In the genomic region with DNA sequence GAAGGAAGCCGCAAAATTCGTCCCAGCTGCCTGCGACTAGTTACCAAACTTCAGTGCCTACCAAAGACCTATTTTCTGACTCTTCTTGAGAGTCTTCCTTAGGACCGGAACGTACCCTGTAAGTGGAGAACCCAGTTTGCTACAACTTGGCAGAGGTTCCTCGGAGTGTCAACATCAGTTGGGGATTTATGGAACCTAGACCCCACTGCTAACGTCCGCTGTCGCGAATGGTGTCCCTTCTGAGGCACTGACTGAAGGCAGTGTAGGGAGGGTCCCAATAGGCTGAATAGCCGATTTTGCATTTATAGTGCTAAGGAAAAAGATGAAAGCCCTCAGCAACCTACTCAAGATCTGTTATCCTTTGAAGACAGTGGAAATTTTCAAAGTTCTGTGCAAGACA, we compare ENCODE assay signal across 8 cellular contexts. TPM values are rescaled to one million over a fixed set of nuclear protein-coding genes. Genes with fewer than 3 reads are reported as not detected.
DNase-seq lines count a peak whose midpoint lies in the region; ATAC-seq and TF ChIP-seq lines count a peak whose summit lies in the region.

No MANE protein-coding gene starts in this region.

- intact Hi-C loops in A673 (cut with micrococcal nuclease; ENCODE audit: unreplicated experiment), result loop anchor here (2.0 to 5.0 kb wide), 2 partner anchors 95 to 103 kb away; no protein-coding TSS in a partner anchor

- CTCF ChIA-PET in A673 (lab: Charles Lee), result no interaction called here

- POLR2A ChIA-PET in A673 (lab: Charles Lee; ENCODE audit: low non-redundant PET), result no interaction called here

- H3K9me3 ChIP-seq in A673 (ENCODE audit: low read depth, low read length, poor library complexity, severe bottlenecking) (no peaks in the 10 kb centered on the region), muscle layer of duodenum (ENCODE audit: control insufficient read depth in 1 of 2, low read length in 2 of 2) (no peaks in the 10 kb centered on the region)

- TF ChIP-seq CTCF in A673 (conservative IDR thresholded peaks at IDR 0.05; ENCODE audit: low read depth, low read length), result no peak
- TF ChIP-seq CTCF in brain microvascular endothelial cell (IDR thresholded peaks at IDR 0.05; ENCODE audit: low read depth, low read length, missing control alignments), result no peak

- H3K36me3 ChIP-seq in A673 (ENCODE audit: insufficient read depth, low read length, poor library complexity, severe bottlenecking) (no peaks in the 10 kb centered on the region), brain microvascular endothelial cell (replicated peaks) (peaks cover 3% of the 10 kb centered on the region), muscle layer of duodenum (ENCODE audit: control insufficient read depth in 1 of 2, insufficient read depth in 2 of 2, low read length in 2 of 2) (no peaks in the 10 kb centered on the region)

- no TSS peak for BruUV-seq in A673 (replicated peaks; lab: Mats Ljungman, UMichigan)

- ATAC-seq in GM21367 (IDR thresholded peaks at IDR 0.05; ENCODE audit: unreplicated experiment), result no peak

- H3K27me3 ChIP-seq in A673 (replicated peaks; ENCODE audit: insufficient read depth, low read depth, low read length, poor library complexity), result no peaks in the 10 kb centered on the region
- H3K27me3 ChIP-seq in brain microvascular endothelial cell (replicated peaks), result no peaks in the 10 kb centered on the region
- H3K27me3 ChIP-seq in muscle layer of duodenum (ENCODE audit: low read depth, low read length), result no peaks in the 10 kb centered on the region

- H3K4me1 ChIP-seq in A673 (ENCODE audit: insufficient read depth, low read length, poor library complexity, severe bottlenecking) (peaks cover 28% of the 10 kb centered on the region), muscle layer of duodenum (ENCODE audit: control insufficient read depth in 1 of 2, insufficient read depth in 2 of 2, low read length in 2 of 2) (peaks cover 4 to 5% of the 10 kb centered on the region in 2 donors)

- in situ Hi-C loops in brain microvascular endothelial cell (cut with HindIII; ENCODE audit: low pct_ligation_motif_present, low sequenced_read_pairs), result no loop called here

- H3K27ac ChIP-seq in A673 (ENCODE audit: low read depth, low read length, poor library complexity, severe bottlenecking), result no peak overlapping the region
- no peak overlapping the region for H3K27ac ChIP-seq in brain microvascular endothelial cell
- H3K27ac ChIP-seq in muscle layer of duodenum (ENCODE audit: low read length), result peak overlapping the region; percentile 71

- H3K4me3 ChIP-seq in A673 (ENCODE audit: low read depth, low read length, poor library complexity, severe bottlenecking) (peak overlapping the region; percentile 99), brain microvascular endothelial cell (ENCODE audit: low read depth, low read length) (peak overlapping the region; percentile 58), muscle layer of duodenum (ENCODE audit: low read depth in 1 of 2, low read length in 2 of 2) (peak overlapping the region; percentile 73 to 97)

- DNase-seq in A673 (ENCODE audit: low spot score), result no peak
- peak; percentile 11 for DNase-seq in HT1080 (ENCODE audit: low read depth)
- no peak for DNase-seq in brain microvascular endothelial cell
- DNase-seq in stimulated activated CD4-positive, alpha-beta T cell treated with anti-CD3 and anti-CD28 coated beads, Interleukin-4, amount 100 ng/mL, for 4 hours, result no peak
- no peak for DNase-seq in NCI-H510A (lab: John Stamatoyannopoulos, UW)
- DNase-seq in stimulated activated CD8-positive, alpha-beta memory T cell treated with anti-CD3 and anti-CD28 coated beads, Interleukin-4, amount 100 ng/mL, for 48 hours, result no peak

RNA-seq across cellular contexts. Expression of gene STK17B, which starts 0.6 kb away (rescaled TPM):
- total RNA-seq in A673 (2021), result 18.4 and 18.5 TPM in 2 replicates
- 21.5 and 22.1 TPM in 2 replicates for total RNA-seq in HT1080 (2014; rRNA removed; shearing (Covaris generic))
- polyA plus RNA-seq in HT1080 (2015; cell fraction: cytosol; rRNA removed), result 19.2 and 24.4 TPM in 2 replicates
- polyA plus RNA-seq in HT1080 (2015; cell fraction: nucleus; rRNA removed), result 25.0 and 31.3 TPM in 2 replicates
